8 cellular contexts compared by ENCODE assay signal in genomic region chr22:41781508-41781906, GRCh38. TPM values are rescaled to one million over a fixed set of nuclear protein-coding genes. Genes with fewer than 3 reads are reported as not detected.
DNase-seq lines count a peak whose midpoint lies in the region; ATAC-seq and TF ChIP-seq lines count a peak whose summit lies in the region.

No MANE protein-coding gene starts in this region.

- WGBS in transverse colon (ENCODE audit: low coverage in 1 of 2), 2 donors = 71% methylated on average over 1 of the region's 1 CpG; no CpG with 5 or more reads in 1 of the 2 donors

- intact Hi-C loops in transverse colon (cut with DNase I; ENCODE audit: low total_unique reads) = no loop called here

- peak; percentile 8 for DNase-seq in activated naive CD4-positive, alpha-beta T cell treated with Interleukin-2 at 50 U/mL for 16 hours
- no peak for DNase-seq in activated naive CD4-positive, alpha-beta T cell (lab: John Stamatoyannopoulos, UW)
- DNase-seq in effector memory CD4-positive, alpha-beta T cell = no peak
- DNase-seq in transverse colon (no peak), SW 1271 (lab: John Stamatoyannopoulos, UW) (no peak), NCI-H510A treated with DMSO at 0.1 percent for 48 hours (lab: John Stamatoyannopoulos, UW) (no peak)
- DNase-seq in stimulated activated CD4-positive, alpha-beta T cell treated with anti-CD3 and anti-CD28 coated beads, Interleukin-2, amount 100 ng/mL, for 48 hours = no peak

- no peak for TF ChIP-seq POLR2A in transverse colon (IDR thresholded peaks at IDR 0.05)

- H3K4me1 ChIP-seq in effector memory CD4-positive, alpha-beta T cell (ENCODE audit: control insufficient read depth, insufficient read depth, low read length, poor library complexity, severe bottlenecking) = peaks cover 26% of the 10 kb centered on the region
- peaks cover 0 to 5% (median 0%) of the 10 kb centered on the region in 4 donors for H3K4me1 ChIP-seq in transverse colon

- peaks cover 11% of the 10 kb centered on the region for H3K36me3 ChIP-seq in effector memory CD4-positive, alpha-beta T cell (ENCODE audit: control insufficient read depth, insufficient read depth, low read length)
- H3K36me3 ChIP-seq in transverse colon = no peaks in the 10 kb centered on the region

- TF ChIP-seq CTCF in transverse colon (IDR thresholded peaks at IDR 0.05) = no peak

- H3K4me3 ChIP-seq in effector memory CD4-positive, alpha-beta T cell (ENCODE audit: insufficient read depth, low read depth, low read length, poor library complexity, severe bottlenecking) = peak overlapping the region; percentile 60
- H3K4me3 ChIP-seq in transverse colon = peak overlapping the region in 1 of 4 donors; percentile 32

- H3K9me3 ChIP-seq in effector memory CD4-positive, alpha-beta T cell (ENCODE audit: control insufficient read depth, low read length) = no peaks in the 10 kb centered on the region
- no peaks in the 10 kb centered on the region for H3K9me3 ChIP-seq in transverse colon

- no peaks in the 10 kb centered on the region for H3K27me3 ChIP-seq in effector memory CD4-positive, alpha-beta T cell (replicated peaks; ENCODE audit: control insufficient read depth, insufficient read depth, low read length, poor library complexity, severe bottlenecking)
- no peaks in the 10 kb centered on the region for H3K27me3 ChIP-seq in transverse colon

- in situ Hi-C loops in transverse colon (cut with MboI; ENCODE audit: low pct_ligation_motif_present in 1 of 4, low pct_unique_long_range_greater_than_20kb in 1 of 4, low sequenced_read_pairs in 3 of 4) = no loop called here

- no peak for TF ChIP-seq EP300 in transverse colon (IDR thresholded peaks at IDR 0.05; ENCODE audit: low read depth)

- peak overlapping the region; percentile 88 for H3K27ac ChIP-seq in effector memory CD4-positive, alpha-beta T cell (ENCODE audit: insufficient read depth, low read length, poor library complexity, severe bottlenecking)
- peak overlapping the region; percentile 6 to 76 (median 61) for H3K27ac ChIP-seq in transverse colon

- peak; percentile 22 for ATAC-seq in HG03520 (IDR thresholded peaks at IDR 0.05; ENCODE audit: unreplicated experiment)

RNA-seq across cellular contexts. Expression of gene CCDC134, which starts 19.0 kb away (rescaled TPM):
- total RNA-seq in transverse colon = 1 to 10 TPM in 2 of 4 donors, not detected in 2; 5.9 to 9.8 TPM

RNA-seq across cellular contexts. Expression of gene SREBF2, which starts 51.4 kb away (rescaled TPM):
- 100 to 1,000 TPM; 156 to 252 (median 166) TPM for total RNA-seq in transverse colon
